In genomic region chr5:133474851-133475590, GRCh38 we compare ENCODE assay signal across 29 cellular contexts.
"Had no signal": no experiment of that assay in that cellular context is flagged by ENCODE, and none has a peak within 500 bp of the region (broad histone marks: within the 10 kb centered on the region; RNA-seq: fewer than 3 reads in every experiment).

No MANE protein-coding gene starts in this region.

- H3K27ac ChIP-seq: breast epithelium, esophagus squamous epithelium, gastrocnemius medialis, neutrophil, ovary, prostate gland, skin epidermis, upper lobe of left lung, vagina had no signal

- DNase-seq: activated CD4-positive, alpha-beta memory T cell treated with anti-CD3 and anti-CD28 coated beads, Interleukin-2, amount 10 ng/mL, durations not matched to agents 7 days and 5 days; activated CD4-positive, alpha-beta T cell treated with anti-CD3 and anti-CD28 coated beads for 1 hour; activated CD4-positive, alpha-beta T cell treated with anti-CD3 and anti-CD28 coated beads, Interleukin-2, amount 10 ng/mL, durations not matched to agents 7 days and 5 days; activated naive CD8-positive, alpha-beta T cell treated with anti-CD3 and anti-CD28 coated beads, Interleukin-2, amount 50 U/mL, for 24 hours; activated T-cell treated with anti-CD3 and anti-CD28 coated beads, Interleukin-2, amount 50 U/mL, for 48 hours; amygdala; central memory CD4-positive, alpha-beta T cell; esophagus squamous epithelium; gastrocnemius medialis; glutamatergic neuron; left cardiac atrium; natural killer cell; ovary; retina; stimulated activated CD4-positive, alpha-beta T cell treated with anti-CD3 and anti-CD28 coated beads, Interleukin-4, amount 100 ng/mL, for 24 hours; T-helper 9 cell; upper lobe of left lung had no signal

- H3K9me3 ChIP-seq: breast epithelium, esophagus squamous epithelium, gastrocnemius medialis, neutrophil, ovary, prostate gland, upper lobe of left lung, vagina had no signal

- H3K9me3 Mint-ChIP-seq: activated CD4-positive, alpha-beta memory T cell treated with anti-CD3 and anti-CD28 coated beads, Interleukin-2, amount 10 ng/mL, durations not matched to agents 7 days and 5 days; activated CD4-positive, alpha-beta T cell treated with anti-CD3 and anti-CD28 coated beads, Interleukin-2, amount 10 ng/mL, durations not matched to agents 7 days and 5 days; activated naive CD4-positive, alpha-beta T cell treated with anti-CD3 and anti-CD28 coated beads, Interleukin-2, amount 50 U/mL, for 24 hours; activated naive CD8-positive, alpha-beta T cell treated with anti-CD3 and anti-CD28 coated beads, Interleukin-2, amount 50 U/mL, for 24 hours; activated T-helper 2 cell treated with anti-CD3 and anti-CD28 coated beads, Interferon-gamma antibody, Interleukin-2, Interleukin-4, amounts not matched to agents 10 μg/mL and 5 μg/mL and 100 μg/mL, durations not matched to agents 14 hours and 24 hours and 36 hours; dendritic cell treated with granulocyte-macrophage colony-stimulating factor and Interleukin-4, amounts not matched to agents 40 ng/mL and 50 ng/mL, for 4 days; natural killer cell; stimulated activated effector memory CD8-positive, alpha-beta T cell treated with anti-CD3 and anti-CD28 coated beads, Interleukin-12 subunit alpha, Interleukin-12 subunit beta, amount 100 ng/mL, for 72 hours; stimulated activated naive CD8-positive, alpha-beta T cell treated with anti-CD3 and anti-CD28 coated beads, Interleukin-15, Interleukin-2, amounts not matched to agents 100 ng/mL and 50 ng/mL, for 24 hours; WTC11 had no signal

- H3K4me3 Mint-ChIP-seq: activated CD4-positive, alpha-beta memory T cell treated with anti-CD3 and anti-CD28 coated beads, Interleukin-2, amount 10 ng/mL, durations not matched to agents 7 days and 5 days; activated CD4-positive, alpha-beta T cell treated with anti-CD3 and anti-CD28 coated beads, Interleukin-2, amount 10 ng/mL, durations not matched to agents 7 days and 5 days; activated naive CD4-positive, alpha-beta T cell treated with anti-CD3 and anti-CD28 coated beads, Interleukin-2, amount 50 U/mL, for 24 hours; activated naive CD8-positive, alpha-beta T cell treated with anti-CD3 and anti-CD28 coated beads, Interleukin-2, amount 50 U/mL, for 24 hours; dendritic cell treated with granulocyte-macrophage colony-stimulating factor and Interleukin-4, amounts not matched to agents 40 ng/mL and 50 ng/mL, for 4 days; natural killer cell; stimulated activated naive CD8-positive, alpha-beta T cell treated with anti-CD3 and anti-CD28 coated beads, Interleukin-15, Interleukin-2, amounts not matched to agents 100 ng/mL and 50 ng/mL, for 24 hours; WTC11 had no signal

- H3K27me3 ChIP-seq: breast epithelium, gastrocnemius medialis, ovary, upper lobe of left lung, vagina had no signal

- H3K27ac Mint-ChIP-seq: activated CD4-positive, alpha-beta memory T cell treated with anti-CD3 and anti-CD28 coated beads, Interleukin-2, amount 10 ng/mL, durations not matched to agents 7 days and 5 days; activated CD4-positive, alpha-beta T cell treated with anti-CD3 and anti-CD28 coated beads, Interleukin-2, amount 10 ng/mL, durations not matched to agents 7 days and 5 days; activated naive CD4-positive, alpha-beta T cell treated with anti-CD3 and anti-CD28 coated beads, Interleukin-2, amount 50 U/mL, for 24 hours; activated naive CD8-positive, alpha-beta T cell treated with anti-CD3 and anti-CD28 coated beads, Interleukin-2, amount 50 U/mL, for 24 hours; activated T-helper 2 cell treated with anti-CD3 and anti-CD28 coated beads, Interferon-gamma antibody, Interleukin-2, Interleukin-4, amounts not matched to agents 10 μg/mL and 5 μg/mL and 100 μg/mL, durations not matched to agents 14 hours and 24 hours and 36 hours; dendritic cell treated with granulocyte-macrophage colony-stimulating factor and Interleukin-4, amounts not matched to agents 40 ng/mL and 50 ng/mL, for 4 days; natural killer cell; WTC11 had no signal

- H3K4me3 ChIP-seq: breast epithelium, esophagus squamous epithelium, gastrocnemius medialis, ovary, prostate gland, skin epidermis, upper lobe of left lung, vagina had no signal

- H3K36me3 Mint-ChIP-seq: activated naive CD4-positive, alpha-beta T cell treated with anti-CD3 and anti-CD28 coated beads, Interleukin-2, amount 50 U/mL, for 24 hours; natural killer cell; stimulated activated effector memory CD8-positive, alpha-beta T cell treated with anti-CD3 and anti-CD28 coated beads, Interleukin-12 subunit alpha, Interleukin-12 subunit beta, amount 100 ng/mL, for 72 hours; WTC11 had no signal

- H3K4me1 ChIP-seq: breast epithelium, gastrocnemius medialis, prostate gland, upper lobe of left lung, vagina had no signal

- ATAC-seq: activated naive CD8-positive, alpha-beta T cell treated with anti-CD3 and anti-CD28 coated beads, Interleukin-2, amount 50 U/mL, for 24 hours; gastrocnemius medialis; left cardiac atrium; sciatic nerve; WTC11 had no signal

- H3K36me3 ChIP-seq: breast epithelium, esophagus squamous epithelium, gastrocnemius medialis, neutrophil, ovary, prostate gland, upper lobe of left lung, vagina had no signal

- H3K4me1 Mint-ChIP-seq: activated CD4-positive, alpha-beta memory T cell treated with anti-CD3 and anti-CD28 coated beads, Interleukin-2, amount 10 ng/mL, durations not matched to agents 7 days and 5 days; activated CD4-positive, alpha-beta T cell treated with anti-CD3 and anti-CD28 coated beads, Interleukin-2, amount 10 ng/mL, durations not matched to agents 7 days and 5 days; activated naive CD4-positive, alpha-beta T cell treated with anti-CD3 and anti-CD28 coated beads, Interleukin-2, amount 50 U/mL, for 24 hours; activated naive CD8-positive, alpha-beta T cell treated with anti-CD3 and anti-CD28 coated beads, Interleukin-2, amount 50 U/mL, for 24 hours; WTC11 had no signal
